In the genomic region with DNA sequence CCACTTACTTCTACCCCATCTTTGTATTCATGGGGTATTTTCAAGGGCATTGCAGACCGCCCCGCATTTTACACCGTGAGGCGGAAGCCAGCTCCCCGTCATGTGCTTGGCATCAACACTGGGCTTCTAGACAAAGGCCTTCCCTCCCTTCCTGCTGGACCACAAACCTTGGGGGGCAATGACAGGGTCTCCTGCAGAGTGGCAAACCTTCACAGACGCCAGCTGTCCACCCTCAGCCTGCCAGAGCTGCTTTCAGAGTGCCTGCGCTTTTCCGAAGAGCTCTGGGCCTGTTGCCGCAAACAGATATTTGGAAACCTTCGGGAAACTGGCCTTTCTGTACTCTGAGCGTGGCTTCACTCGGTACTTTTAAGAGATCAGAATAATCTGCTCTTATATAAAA, we compare ENCODE assay signal across 30 cellular contexts.
A peak's percentile ranks its signal among the peaks of the same experiment; 100 is the strongest.
DNase-seq lines count a peak whose midpoint lies in the region; ATAC-seq and TF ChIP-seq lines count a peak whose summit lies in the region.
"Had no signal": no experiment of that assay in that cellular context is flagged by ENCODE, and none has a peak within 500 bp of the region (broad histone marks: within the 10 kb centered on the region; RNA-seq: fewer than 3 reads in every experiment).

No MANE protein-coding gene starts in this region.

- TF ChIP-seq CTCF in mucosa of descending colon (IDR thresholded peaks at IDR 0.05) (no peak), uterus (IDR thresholded peaks at IDR 0.05) (no peak)

- H3K4me1 ChIP-seq in mucosa of descending colon (ENCODE audit: low read depth) (no peaks in the 10 kb centered on the region), uterus (no peaks in the 10 kb centered on the region)
- H3K4me1 ChIP-seq: parathyroid adenoma, suprapubic skin had no signal

- TF ChIP-seq POLR2A in uterus (IDR thresholded peaks at IDR 0.05), result no peak

- H3K4me3 ChIP-seq in mucosa of descending colon, result no peak overlapping the region
- no peak overlapping the region for H3K4me3 ChIP-seq in uterus
- H3K4me3 ChIP-seq: esophagus muscularis mucosa, GM23248, PC-9, skin epidermis, suprapubic skin had no signal

- H3K36me3 ChIP-seq in mucosa of descending colon (ENCODE audit: low read depth), result no peaks in the 10 kb centered on the region
- H3K36me3 ChIP-seq in uterus, result no peaks in the 10 kb centered on the region

- H3K4me1 Mint-ChIP-seq in activated CD4-positive, alpha-beta T cell treated with anti-CD3 and anti-CD28 coated beads for 36 hours, result peaks cover 9% of the 10 kb centered on the region
- H3K4me1 Mint-ChIP-seq: memory B cell had no signal

- POLR2A ChIA-PET in activated CD4-positive, alpha-beta T cell treated with anti-CD3 and anti-CD28 coated beads for 36 hours (lab: Charles Lee), result no interaction called here

- DNase-seq in activated CD4-positive, alpha-beta T cell treated with anti-CD3 and anti-CD28 coated beads for 36 hours, result no peak
- no peak for DNase-seq in activated CD4-positive, alpha-beta T cell treated with anti-CD3 and anti-CD28 coated beads, Interleukin-2, amount 50 U/mL, for 1 hour
- DNase-seq in NCI-H446 (lab: John Stamatoyannopoulos, UW) (peak; percentile 65 to 90), cerebellum (ENCODE audit: low spot score) (peak; percentile 70), mucosa of descending colon (peak in 2 of 3 donors; percentile 10 to 11), HCEC 1CT (no peak), uterus (no peak)
- DNase-seq in effector CD8-positive, alpha-beta T cell (lab: John Stamatoyannopoulos, UW), result no peak
- DNase-seq: activated CD4-positive, alpha-beta T cell treated with anti-CD3 and anti-CD28 coated beads, Interleukin-2, amount 50 U/mL, for 48 hours; activated naive CD4-positive, alpha-beta T cell; activated T-cell treated with anti-CD3 and anti-CD28 coated beads, Interleukin-2, amount 50 U/mL, for 72 hours; amniotic stem cell; Calu3; foreskin fibroblast; GM23248; left colon; NCI-H524 treated with DMSO at 0.1 percent for 48 hours; PC-9; retina; Right ventricle myocardium superior; stimulated activated naive CD4-positive, alpha-beta T cell treated with Interleukin-2 at 50 U/mL for 16 hours; T-helper 17 cell had no signal

- H3K27ac ChIP-seq in uterus, result no peak overlapping the region
- H3K27ac ChIP-seq: esophagus muscularis mucosa, GM23248, parathyroid adenoma, PC-9, skin epidermis, suprapubic skin had no signal

- no peaks in the 10 kb centered on the region for H3K9me3 Mint-ChIP-seq in activated CD4-positive, alpha-beta T cell treated with anti-CD3 and anti-CD28 coated beads for 36 hours (ENCODE audit: low read depth)
- H3K9me3 Mint-ChIP-seq: activated T-cell treated with anti-CD3 and anti-CD28 coated beads, Interleukin-2, amount 50 U/mL, for 72 hours; dendritic cell treated with granulocyte-macrophage colony-stimulating factor and Interleukin-4, amounts not matched to agents 40 ng/mL and 50 ng/mL, for 4 days; IgD-negative memory B cell; memory B cell had no signal

- H3K36me3 Mint-ChIP-seq in activated CD4-positive, alpha-beta T cell treated with anti-CD3 and anti-CD28 coated beads for 36 hours (ENCODE audit: low read depth), result peaks cover 5% of the 10 kb centered on the region
- H3K36me3 Mint-ChIP-seq: IgD-negative memory B cell had no signal

- H3K27me3 ChIP-seq in uterus, result no peaks in the 10 kb centered on the region
- H3K27me3 ChIP-seq: esophagus muscularis mucosa, suprapubic skin had no signal

- no peaks in the 10 kb centered on the region for H3K9me3 ChIP-seq in mucosa of descending colon
- H3K9me3 ChIP-seq in uterus, result no peaks in the 10 kb centered on the region
- H3K9me3 ChIP-seq: esophagus muscularis mucosa, suprapubic skin had no signal

- H3K27me3 Mint-ChIP-seq in activated CD4-positive, alpha-beta T cell treated with anti-CD3 and anti-CD28 coated beads for 36 hours, result no peaks in the 10 kb centered on the region
- H3K27me3 Mint-ChIP-seq: dendritic cell treated with granulocyte-macrophage colony-stimulating factor and Interleukin-4, amounts not matched to agents 40 ng/mL and 50 ng/mL, for 4 days; IgD-negative memory B cell; memory B cell; T-helper 17 cell had no signal

- H3K4me3 Mint-ChIP-seq in activated CD4-positive, alpha-beta T cell treated with anti-CD3 and anti-CD28 coated beads for 36 hours, result no peak overlapping the region
- H3K4me3 Mint-ChIP-seq: activated T-cell treated with anti-CD3 and anti-CD28 coated beads, Interleukin-2, amount 50 U/mL, for 72 hours; dendritic cell treated with granulocyte-macrophage colony-stimulating factor and Interleukin-4, amounts not matched to agents 40 ng/mL and 50 ng/mL, for 4 days; IgD-negative memory B cell; memory B cell; T-helper 17 cell had no signal

- CTCF ChIA-PET in activated CD4-positive, alpha-beta T cell treated with anti-CD3 and anti-CD28 coated beads for 36 hours (lab: Charles Lee), result interaction anchor here (0.6 kb wide), 1 partner anchor 37 kb away, joined by 4 read pairs; no protein-coding TSS in a partner anchor

- peak overlapping the region; percentile 52 for H3K27ac Mint-ChIP-seq in activated CD4-positive, alpha-beta T cell treated with anti-CD3 and anti-CD28 coated beads for 36 hours
- H3K27ac Mint-ChIP-seq: activated T-cell treated with anti-CD3 and anti-CD28 coated beads, Interleukin-2, amount 50 U/mL, for 72 hours; dendritic cell treated with granulocyte-macrophage colony-stimulating factor and Interleukin-4, amounts not matched to agents 40 ng/mL and 50 ng/mL, for 4 days; IgD-negative memory B cell; memory B cell; T-helper 17 cell had no signal

- intact Hi-C loops in activated CD4-positive, alpha-beta T cell treated with anti-CD3 and anti-CD28 coated beads for 36 hours (cut with DNase I, micrococcal nuclease), result no loop called here
- intact Hi-C loops in mucosa of descending colon (cut with DNase I, micrococcal nuclease) (no loop called here), uterus (cut with DNase I; ENCODE audit: low total_unique reads) (no loop called here)

- no peak for ATAC-seq in activated CD4-positive, alpha-beta T cell treated with anti-CD3 and anti-CD28 coated beads for 36 hours
- no peak for ATAC-seq in mucosa of descending colon
- ATAC-seq: activated T-cell treated with anti-CD3 and anti-CD28 coated beads, Interleukin-2, amount 50 U/mL, for 72 hours; left colon; SK-N-SH treated with all-trans-retinoic acid at 6 μM for 48 hours; T-helper 17 cell had no signal

Comparison
In these comparisons a context has a peak if more than half of its experiments do, and no peak if none do; other contexts are left out.
1. DNase-seq: peak in NCI-H446 (2 of 2), cerebellum (single experiment) and mucosa of descending colon (2 of 3); none in activated CD4-positive, alpha-beta T cell treated with anti-CD3 and anti-CD28 coated beads for 36 hours (single experiment), activated CD4-positive, alpha-beta T cell treated with anti-CD3 and anti-CD28 coated beads, Interleukin-2, amount 50 U/mL, for 1 hour (single experiment), effector CD8-positive, alpha-beta T cell (single experiment), HCEC 1CT (single experiment) and uterus (0 of 2).